ENCODE assay signal across 1 cellular context in genomic region chr16:67014641-67015315, GRCh38.
TF ChIP-seq lines count a peak whose summit lies in the region.

No MANE protein-coding gene starts in this region.

TF ChIP-seq in H1, 55 proteins besides CTCF, POLR2A, EP300 and RAD21:
- TF ChIP-seq USF2 (IDR thresholded peaks at IDR 0.05; ENCODE audit: low read length), result no peak
- TF ChIP-seq PHF8 (conservative IDR thresholded peaks at IDR 0.05; ENCODE audit: low read depth, low read length), result no peak
- no peak for TF ChIP-seq ZNF274 (IDR thresholded peaks at IDR 0.05; ENCODE audit: borderline replicate concordance, extremely low read depth, low read length)
- TF ChIP-seq TAF7 (optimal IDR thresholded peaks at IDR 0.05; ENCODE audit: borderline replicate concordance, low read depth, low read length), result no peak
- no peak for TF ChIP-seq ATF2 (IDR thresholded peaks at IDR 0.05; ENCODE audit: low read length)
